Comparison of ENCODE assay signal across 32 cellular contexts in genomic region chr6:68642081-68642480, GRCh38. TPM values are rescaled to one million over a fixed set of nuclear protein-coding genes. Genes with fewer than 3 reads are reported as not detected.
"Had no signal": no experiment of that assay in that cellular context is flagged by ENCODE, and none has a peak within 500 bp of the region (broad histone marks: within the 10 kb centered on the region; RNA-seq: fewer than 3 reads in every experiment).

No MANE protein-coding gene starts in this region.

- H3K4me3 ChIP-seq: ascending aorta, breast epithelium, K562, Peyer's patch had no signal

- H3K27ac ChIP-seq: ascending aorta, breast epithelium, Peyer's patch had no signal

- H3K9me3 Mint-ChIP-seq: activated CD4-positive, alpha-beta T cell treated with anti-CD3 and anti-CD28 coated beads, Interleukin-2, amount 10 ng/mL, durations not matched to agents 24 days and 14 days; activated CD8-positive, alpha-beta T cell treated with anti-CD3 and anti-CD28 coated beads for 36 hours; activated naive CD4-positive, alpha-beta T cell treated with anti-CD3 and anti-CD28 coated beads, Interleukin-2, amount 50 U/mL, for 24 hours; activated naive CD8-positive, alpha-beta T cell treated with anti-CD3 and anti-CD28 coated beads, Interleukin-2, amount 10 ng/mL, durations not matched to agents 7 days and 5 days; activated T-cell treated with anti-CD3 and anti-CD28 coated beads, Interleukin-2, amount 50 U/mL, for 24 hours; activated T-helper 2 cell treated with anti-CD3 and anti-CD28 coated beads, Interferon-gamma antibody, Interleukin-2, Interleukin-4, amounts not matched to agents 10 μg/mL and 5 μg/mL and 100 μg/mL, durations not matched to agents 14 hours and 24 hours and 36 hours had no signal

- H3K4me3 Mint-ChIP-seq: activated CD4-positive, alpha-beta T cell treated with anti-CD3 and anti-CD28 coated beads, Interleukin-2, amount 10 ng/mL, durations not matched to agents 24 days and 14 days; activated CD8-positive, alpha-beta T cell treated with anti-CD3 and anti-CD28 coated beads for 36 hours; activated naive CD4-positive, alpha-beta T cell treated with anti-CD3 and anti-CD28 coated beads, Interleukin-2, amount 50 U/mL, for 24 hours; activated naive CD8-positive, alpha-beta T cell treated with anti-CD3 and anti-CD28 coated beads, Interleukin-2, amount 10 ng/mL, durations not matched to agents 7 days and 5 days; activated T-cell treated with anti-CD3 and anti-CD28 coated beads, Interleukin-2, amount 50 U/mL, for 24 hours had no signal

- DNase-seq: activated CD4-positive, alpha-beta T cell treated with anti-CD3 and anti-CD28 coated beads, Interleukin-2, amount 10 ng/mL, durations not matched to agents 24 days and 14 days; activated CD4-positive, alpha-beta T cell treated with anti-CD3 and anti-CD28 coated beads, Interleukin-2, amount 50 U/mL, for 4 hours; activated CD8-positive, alpha-beta T cell treated with anti-CD3 and anti-CD28 coated beads for 36 hours; activated gamma-delta T cell; activated naive CD4-positive, alpha-beta T cell treated with Interleukin-2 at 50 U/mL for 16 hours; activated naive CD8-positive, alpha-beta T cell treated with anti-CD3 and anti-CD28 coated beads, Interleukin-2, amount 10 ng/mL, durations not matched to agents 7 days and 5 days; activated T-cell treated with anti-CD3 and anti-CD28 coated beads, Interleukin-2, amount 50 U/mL, for 24 hours; amygdala; NCI-H1092 treated with DMSO at 0.1 percent for 48 hours; NCI-H1417; NCI-H146; NCI-H187; NCI-H2029 treated with DMSO at 0.1 percent for 48 hours; NCI-H345; NCI-H510A; NCI-H526; NCI-H748 treated with DMSO at 0.1 percent for 48 hours; NK-92 treated with Interleukin-12 subunit alpha and Interleukin-12 subunit beta, amount 100 ng/mL, for 24 hours; PC-3; Peyer's patch; RPMI8226; SIG-M5; T1000 had no signal

- ATAC-seq: activated CD8-positive, alpha-beta T cell treated with anti-CD3 and anti-CD28 coated beads for 36 hours; K562; PC-3 had no signal

- H3K4me1 ChIP-seq: ascending aorta, breast epithelium, Peyer's patch had no signal

- H3K36me3 ChIP-seq: ascending aorta, breast epithelium, Peyer's patch had no signal

- H3K36me3 Mint-ChIP-seq: activated naive CD4-positive, alpha-beta T cell treated with anti-CD3 and anti-CD28 coated beads, Interleukin-2, amount 50 U/mL, for 24 hours; activated naive CD8-positive, alpha-beta T cell treated with anti-CD3 and anti-CD28 coated beads, Interleukin-2, amount 10 ng/mL, durations not matched to agents 7 days and 5 days had no signal

- FAIRE-seq: K562, TTC549 had no signal

- H3K9me3 ChIP-seq: ascending aorta, breast epithelium, Peyer's patch had no signal

- H3K27me3 ChIP-seq: ascending aorta, Peyer's patch had no signal

- H3K27ac Mint-ChIP-seq: activated CD4-positive, alpha-beta T cell treated with anti-CD3 and anti-CD28 coated beads, Interleukin-2, amount 10 ng/mL, durations not matched to agents 24 days and 14 days; activated CD8-positive, alpha-beta T cell treated with anti-CD3 and anti-CD28 coated beads for 36 hours; activated naive CD4-positive, alpha-beta T cell treated with anti-CD3 and anti-CD28 coated beads, Interleukin-2, amount 50 U/mL, for 24 hours; activated naive CD8-positive, alpha-beta T cell treated with anti-CD3 and anti-CD28 coated beads, Interleukin-2, amount 10 ng/mL, durations not matched to agents 7 days and 5 days; activated T-cell treated with anti-CD3 and anti-CD28 coated beads, Interleukin-2, amount 50 U/mL, for 24 hours; activated T-helper 2 cell treated with anti-CD3 and anti-CD28 coated beads, Interferon-gamma antibody, Interleukin-2, Interleukin-4, amounts not matched to agents 10 μg/mL and 5 μg/mL and 100 μg/mL, durations not matched to agents 14 hours and 24 hours and 36 hours had no signal

RNA-seq across cellular contexts. Expression of gene ADGRB3, which starts 7.0 kb away (rescaled TPM):
- total RNA-seq: activated CD4-positive, alpha-beta T cell treated with anti-CD3 and anti-CD28 coated beads, Interleukin-2, amount 10 ng/mL, durations not matched to agents 24 days and 14 days; activated CD8-positive, alpha-beta memory T cell treated with anti-CD3 and anti-CD28 coated beads for 36 hours; activated CD8-positive, alpha-beta T cell treated with anti-CD3 and anti-CD28 coated beads for 36 hours; activated naive CD8-positive, alpha-beta T cell treated with anti-CD3 and anti-CD28 coated beads, Interleukin-2, amount 10 ng/mL, durations not matched to agents 7 days and 5 days; T-helper 1 cell treated with Interleukin-12 subunit alpha and Interleukin-12 subunit beta and Interleukin-4 antibody, amounts not matched to agents 30 ng/mL and 1 ng/mL, for 36 hours; T-helper 2 cell treated with Interferon-gamma antibody and Interleukin-4, amounts not matched to agents 100 ng/mL and 5 ng/mL, for 36 hours had no signal
